ENCODE assay signal across 1 cellular context in genomic region chr12:50441763-50442162, GRCh38.
TF ChIP-seq lines count a peak whose summit lies in the region.

No MANE protein-coding gene starts in this region.

TF ChIP-seq in GM12878, 131 proteins besides CTCF, POLR2A, EP300 and RAD21:
- TF ChIP-seq JUND (IDR thresholded peaks at IDR 0.05; ENCODE audit: low read depth, low read length) (no peak), USF1 (IDR thresholded peaks at IDR 0.05; ENCODE audit: borderline replicate concordance, extremely low read length, insufficient read depth, low read depth, low read length) (no peak), MTA2 (IDR thresholded peaks at IDR 0.05; ENCODE audit: low read depth) (no peak), RBBP5 (conservative IDR thresholded peaks at IDR 0.05) (no peak), NKRF (conservative IDR thresholded peaks at IDR 0.05) (no peak), ATF2 (IDR thresholded peaks at IDR 0.05; ENCODE audit: low read length) (no peak), ZBTB40 (IDR thresholded peaks at IDR 0.05; ENCODE audit: borderline replicate concordance) (no peak), HDAC2 (IDR thresholded peaks at IDR 0.05) (no peak), POU2F2 (IDR thresholded peaks at IDR 0.05; ENCODE audit: borderline replicate concordance, low read depth, low read length) (no peak), CHD2 (IDR thresholded peaks at IDR 0.05; ENCODE audit: borderline replicate concordance, low read depth, low read length) (no peak), MYC (IDR thresholded peaks at IDR 0.05; ENCODE audit: insufficient read depth, insufficient read length, insufficient replicate concordance, low read length, severe bottlenecking) (no peak)
